23 cellular contexts compared by ENCODE assay signal in the genomic region with DNA sequence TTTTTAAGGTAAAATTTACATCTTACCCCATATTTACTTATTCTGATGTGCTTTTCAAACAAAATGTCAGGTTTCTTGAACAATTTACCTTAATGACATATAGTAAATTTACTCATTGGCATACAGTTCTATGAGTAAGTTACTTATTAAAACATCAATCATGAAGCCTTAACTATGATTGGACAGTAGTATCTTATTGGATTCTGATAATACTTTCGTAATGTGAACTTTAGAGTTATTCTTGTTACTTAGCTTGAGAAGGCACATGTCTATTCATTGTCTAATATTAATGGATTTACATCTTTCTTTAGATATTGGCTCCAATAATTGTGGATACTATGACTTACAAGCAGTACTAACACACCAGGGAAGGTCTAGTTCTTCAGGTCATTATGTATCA. TPM values are rescaled to one million over a fixed set of nuclear protein-coding genes. Genes with fewer than 3 reads are reported as not detected.
DNase-seq lines count a peak whose midpoint lies in the region; ATAC-seq and TF ChIP-seq lines count a peak whose summit lies in the region.
"Had no signal": no experiment of that assay in that cellular context is flagged by ENCODE, and none has a peak within 500 bp of the region (broad histone marks: within the 10 kb centered on the region; RNA-seq: fewer than 3 reads in every experiment).

No MANE protein-coding gene starts in this region.

- ATAC-seq in WTC11, result no peak
- ATAC-seq in stimulated activated naive CD8-positive, alpha-beta T cell treated with anti-CD3 and anti-CD28 coated beads, Interleukin-15, amount 100 ng/mL, for 72 hours, result no peak
- no peak for ATAC-seq in GM19324 (IDR thresholded peaks at IDR 0.05; ENCODE audit: low FRiP score, unreplicated experiment)
- ATAC-seq: SK-N-SH treated with all-trans-retinoic acid at 6 μM for 48 hours had no signal

- no peak overlapping the region for H3K4me3 Mint-ChIP-seq in activated CD4-positive, alpha-beta memory T cell treated with anti-CD3 and anti-CD28 coated beads for 36 hours
- H3K4me3 Mint-ChIP-seq in activated CD4-positive, alpha-beta memory T cell treated with anti-CD3 and anti-CD28 coated beads, Interleukin-2, amount 10 ng/mL, durations not matched to agents 7 days and 5 days, result no peak overlapping the region
- H3K4me3 Mint-ChIP-seq in WTC11 (no peak overlapping the region), progenitor cell of endocrine pancreas (ENCODE audit: low read depth) (no peak overlapping the region)
- H3K4me3 Mint-ChIP-seq in stimulated activated naive CD8-positive, alpha-beta T cell treated with anti-CD3 and anti-CD28 coated beads, Interleukin-15, amount 100 ng/mL, for 72 hours, result no peak overlapping the region

- no peaks in the 10 kb centered on the region for H3K9me3 Mint-ChIP-seq in activated CD4-positive, alpha-beta memory T cell treated with anti-CD3 and anti-CD28 coated beads for 36 hours
- no peaks in the 10 kb centered on the region for H3K9me3 Mint-ChIP-seq in activated CD4-positive, alpha-beta memory T cell treated with anti-CD3 and anti-CD28 coated beads, Interleukin-2, amount 10 ng/mL, durations not matched to agents 7 days and 5 days
- no peaks in the 10 kb centered on the region for H3K9me3 Mint-ChIP-seq in WTC11
- H3K9me3 Mint-ChIP-seq in progenitor cell of endocrine pancreas (ENCODE audit: low read depth), result no peaks in the 10 kb centered on the region
- no peaks in the 10 kb centered on the region for H3K9me3 Mint-ChIP-seq in stimulated activated naive CD8-positive, alpha-beta T cell treated with anti-CD3 and anti-CD28 coated beads, Interleukin-15, amount 100 ng/mL, for 72 hours

- peak overlapping the region; percentile 55 for H3K27ac ChIP-seq in cardiac muscle cell
- H3K27ac ChIP-seq: C4-2B, RWPE1 had no signal

- peaks cover 60% of the 10 kb centered on the region for H3K36me3 ChIP-seq in cardiac muscle cell

- H3K4me3 ChIP-seq in cardiac muscle cell, result no peak overlapping the region

- CTCF ChIA-PET in activated CD4-positive, alpha-beta memory T cell treated with anti-CD3 and anti-CD28 coated beads for 36 hours (lab: Charles Lee), result no interaction called here
- CTCF ChIA-PET in activated CD4-positive, alpha-beta memory T cell treated with anti-CD3 and anti-CD28 coated beads, Interleukin-2, amount 10 ng/mL, durations not matched to agents 7 days and 5 days (lab: Charles Lee), result no interaction called here
- CTCF ChIA-PET in WTC11 (lab: Charles Lee), result no interaction called here

- no peak for DNase-seq in activated CD4-positive, alpha-beta memory T cell treated with anti-CD3 and anti-CD28 coated beads for 36 hours
- no peak for DNase-seq in activated CD4-positive, alpha-beta memory T cell treated with anti-CD3 and anti-CD28 coated beads, Interleukin-2, amount 10 ng/mL, durations not matched to agents 7 days and 5 days
- DNase-seq in cardiac muscle cell (ENCODE audit: low read depth in 1 of 2, low spot score in 1 of 2), result no peak
- DNase-seq in cardiac septum (ENCODE audit: low spot score), result no peak
- DNase-seq in WTC11 (ENCODE audit: low spot score), result no peak
- DNase-seq in progenitor cell of endocrine pancreas (ENCODE audit: low spot score, unreplicated experiment), result no peak
- DNase-seq in stimulated activated naive CD8-positive, alpha-beta T cell treated with anti-CD3 and anti-CD28 coated beads, Interleukin-15, amount 100 ng/mL, for 72 hours, result no peak
- DNase-seq: 8988T; AML-193; DMS53; GF-D8; NCI-H1092; NCI-H1436; NCI-H187 treated with DMSO at 0.1 percent for 48 hours; NCI-H2107; NCI-H510A; NCI-H748 treated with DMSO at 0.1 percent for 48 hours; NK-92 treated with Interleukin-12 subunit alpha and Interleukin-12 subunit beta, amount 100 ng/mL, for 24 hours; SIG-M5 had no signal

- H3K4me1 ChIP-seq in cardiac muscle cell (ENCODE audit: low read depth), result no peaks in the 10 kb centered on the region

- no peaks in the 10 kb centered on the region for H3K27me3 ChIP-seq in cardiac muscle cell

- intact Hi-C loops in activated CD4-positive, alpha-beta memory T cell treated with anti-CD3 and anti-CD28 coated beads for 36 hours (cut with micrococcal nuclease), result no loop called here
- intact Hi-C loops in cardiac septum (cut with DNase I), result no loop called here

- H3K27me3 Mint-ChIP-seq in activated CD4-positive, alpha-beta memory T cell treated with anti-CD3 and anti-CD28 coated beads for 36 hours, result no peaks in the 10 kb centered on the region
- no peaks in the 10 kb centered on the region for H3K27me3 Mint-ChIP-seq in activated CD4-positive, alpha-beta memory T cell treated with anti-CD3 and anti-CD28 coated beads, Interleukin-2, amount 10 ng/mL, durations not matched to agents 7 days and 5 days
- H3K27me3 Mint-ChIP-seq in WTC11 (ENCODE audit: low read depth) (no peaks in the 10 kb centered on the region), progenitor cell of endocrine pancreas (no peaks in the 10 kb centered on the region)
- H3K27me3 Mint-ChIP-seq in stimulated activated naive CD8-positive, alpha-beta T cell treated with anti-CD3 and anti-CD28 coated beads, Interleukin-15, amount 100 ng/mL, for 72 hours, result no peaks in the 10 kb centered on the region

- H3K9me3 ChIP-seq in cardiac muscle cell (ENCODE audit: low read depth), result no peaks in the 10 kb centered on the region

- POLR2A ChIA-PET in activated CD4-positive, alpha-beta memory T cell treated with anti-CD3 and anti-CD28 coated beads for 36 hours (lab: Charles Lee), result no interaction called here
- POLR2A ChIA-PET in activated CD4-positive, alpha-beta memory T cell treated with anti-CD3 and anti-CD28 coated beads, Interleukin-2, amount 10 ng/mL, durations not matched to agents 7 days and 5 days (lab: Charles Lee), result no interaction called here
- POLR2A ChIA-PET in WTC11 (lab: Charles Lee), result no interaction called here

- H3K36me3 Mint-ChIP-seq in activated CD4-positive, alpha-beta memory T cell treated with anti-CD3 and anti-CD28 coated beads for 36 hours, result peaks cover 59% of the 10 kb centered on the region
- peaks cover 71% of the 10 kb centered on the region for H3K36me3 Mint-ChIP-seq in activated CD4-positive, alpha-beta memory T cell treated with anti-CD3 and anti-CD28 coated beads, Interleukin-2, amount 10 ng/mL, durations not matched to agents 7 days and 5 days (ENCODE audit: low read depth)
- H3K36me3 Mint-ChIP-seq in WTC11, result peaks cover 67% of the 10 kb centered on the region
- H3K36me3 Mint-ChIP-seq in progenitor cell of endocrine pancreas (ENCODE audit: insufficient read depth), result peaks cover 28% of the 10 kb centered on the region

- no peaks in the 10 kb centered on the region for H3K4me1 Mint-ChIP-seq in activated CD4-positive, alpha-beta memory T cell treated with anti-CD3 and anti-CD28 coated beads for 36 hours (ENCODE audit: low read depth)
- no peaks in the 10 kb centered on the region for H3K4me1 Mint-ChIP-seq in activated CD4-positive, alpha-beta memory T cell treated with anti-CD3 and anti-CD28 coated beads, Interleukin-2, amount 10 ng/mL, durations not matched to agents 7 days and 5 days
- H3K4me1 Mint-ChIP-seq in WTC11, result peaks cover 19% of the 10 kb centered on the region
- no peaks in the 10 kb centered on the region for H3K4me1 Mint-ChIP-seq in progenitor cell of endocrine pancreas (ENCODE audit: low read depth)
- no peaks in the 10 kb centered on the region for H3K4me1 Mint-ChIP-seq in stimulated activated naive CD8-positive, alpha-beta T cell treated with anti-CD3 and anti-CD28 coated beads, Interleukin-15, amount 100 ng/mL, for 72 hours

- TF ChIP-seq CTCF in cardiac muscle cell (IDR thresholded peaks at IDR 0.05; ENCODE audit: low read depth, low read length), result no peak
- TF ChIP-seq CTCF in WTC11 (IDR thresholded peaks at IDR 0.05), result no peak
- no peak for TF ChIP-seq CTCF in progenitor cell of endocrine pancreas (IDR thresholded peaks at IDR 0.05; ENCODE audit: unreplicated experiment)

- peak overlapping the region; percentile 38 for H3K27ac Mint-ChIP-seq in activated CD4-positive, alpha-beta memory T cell treated with anti-CD3 and anti-CD28 coated beads for 36 hours
- H3K27ac Mint-ChIP-seq in activated CD4-positive, alpha-beta memory T cell treated with anti-CD3 and anti-CD28 coated beads, Interleukin-2, amount 10 ng/mL, durations not matched to agents 7 days and 5 days, result no peak overlapping the region
- H3K27ac Mint-ChIP-seq in WTC11 (peak overlapping the region; percentile 16; the same call in 1 of the 2 replicates), progenitor cell of endocrine pancreas (peak overlapping the region; percentile 50)
- peak overlapping the region in 1 of 2 donors; percentile 61 for H3K27ac Mint-ChIP-seq in stimulated activated naive CD8-positive, alpha-beta T cell treated with anti-CD3 and anti-CD28 coated beads, Interleukin-15, amount 100 ng/mL, for 72 hours

TF ChIP-seq in WTC11, 78 proteins besides CTCF, POLR2A, EP300 and RAD21 (continues in another document):
- TF ChIP-seq TEAD1 (CRISPR knock-in tag; IDR thresholded peaks at IDR 0.05), result no peak

RNA-seq across cellular contexts. Expression of gene USP14, which starts 51.7 kb away (rescaled TPM):
- 10 to 100 TPM; 88.2 to 90.8 TPM for total RNA-seq in activated CD4-positive, alpha-beta memory T cell treated with anti-CD3 and anti-CD28 coated beads for 36 hours
- total RNA-seq in activated CD4-positive, alpha-beta memory T cell treated with anti-CD3 and anti-CD28 coated beads, Interleukin-2, amount 10 ng/mL, durations not matched to agents 7 days and 5 days, result 10 to 100 TPM; 63.4 to 64.4 TPM
- total RNA-seq in cardiac muscle cell, result 13.5 and 18.4 TPM in 2 replicates
- polyA plus RNA-seq in cardiac muscle cell, result 59.5 and 81.9 TPM in 2 replicates
- total RNA-seq in cardiac septum, result 44.3 TPM
- 70.4 to 72.4 TPM (median 71.3 TPM) in 3 replicates for total RNA-seq in WTC11 (2021)
- total RNA-seq in progenitor cell of endocrine pancreas, result 54.2 and 59.1 TPM in 2 replicates

RNA-seq across cellular contexts. Expression of gene THOC1, which starts 57.8 kb away (rescaled TPM):
- 10 to 100 TPM; 54.0 to 57.9 TPM for total RNA-seq in activated CD4-positive, alpha-beta memory T cell treated with anti-CD3 and anti-CD28 coated beads for 36 hours
- 10 to 100 TPM; 42.2 to 43.1 TPM for total RNA-seq in activated CD4-positive, alpha-beta memory T cell treated with anti-CD3 and anti-CD28 coated beads, Interleukin-2, amount 10 ng/mL, durations not matched to agents 7 days and 5 days
- 37.0 and 88.5 TPM in 2 replicates for total RNA-seq in cardiac muscle cell
- polyA plus RNA-seq in cardiac muscle cell, result 46.2 and 76.9 TPM in 2 replicates
- 13.5 TPM for total RNA-seq in cardiac septum
- total RNA-seq in WTC11 (2021), result 51.1 to 65.8 TPM (median 52.7 TPM) in 3 replicates
- 92.9 and 102 TPM in 2 replicates for total RNA-seq in progenitor cell of endocrine pancreas
